11 cellular contexts compared by ENCODE assay signal in genomic region chr12:110913119-110914056, GRCh38. TPM values are rescaled to one million over a fixed set of nuclear protein-coding genes. Genes with fewer than 3 reads are reported as not detected.
A peak's percentile ranks its signal among the peaks of the same experiment; 100 is the strongest.
DNase-seq lines count a peak whose midpoint lies in the region; ATAC-seq and TF ChIP-seq lines count a peak whose summit lies in the region.
"Had no signal": no experiment of that assay in that cellular context is flagged by ENCODE, and none has a peak within 500 bp of the region (broad histone marks: within the 10 kb centered on the region; RNA-seq: fewer than 3 reads in every experiment).

No MANE protein-coding gene starts in this region.

- H3K4me1 ChIP-seq in adrenal gland (replicated peaks in 1 of 2), result no peaks in the 10 kb centered on the region

- intact Hi-C loops in dorsolateral prefrontal cortex (cut with DNase I) (no loop called here), adrenal gland (cut with DNase I) (no loop called here)

- DNase-seq in CD1c-positive myeloid dendritic cell (ENCODE audit: extremely low spot score), result peak; percentile 51
- peak; percentile 54 for DNase-seq in GM19240 (ENCODE audit: insufficient read length, low spot score)
- peak; percentile 34 to 80 for DNase-seq in NOMO-1 (lab: John Stamatoyannopoulos, UW; ENCODE audit: unreplicated experiment in 2 of 2)
- DNase-seq in activated CD8-positive, alpha-beta memory T cell treated with anti-CD3 and anti-CD28 coated beads, Interleukin-2, amount 50 U/mL, for 4 hours, result no peak
- DNase-seq in foreskin fibroblast, result no peak
- no peak for DNase-seq in dorsolateral prefrontal cortex
- DNase-seq in adrenal gland, result no peak
- DNase-seq: NCI-H345 had no signal

- WGBS in adrenal gland, 4 donors, result 76 to 83% (median 81%) methylated on average over 13 to 14 of the region's 14 CpGs

- TF ChIP-seq CTCF in foreskin fibroblast (IDR thresholded peaks at IDR 0.05; ENCODE audit: low read depth, low read length) (no peak), dorsolateral prefrontal cortex (IDR thresholded peaks at IDR 0.05 in 54 of 56, conservative IDR thresholded peaks at IDR 0.05 in 2 of 56; ENCODE audit: low read depth in 1 of 56, partially characterized antibody in 56 of 56) (no peak), adrenal gland (IDR thresholded peaks at IDR 0.05) (no peak)

- no peaks in the 10 kb centered on the region for H3K9me3 ChIP-seq in adrenal gland (replicated peaks in 1 of 3)

- H3K4me3 ChIP-seq in foreskin fibroblast (ENCODE audit: low read depth in 1 of 2, low read length in 2 of 2) (no peak overlapping the region), dorsolateral prefrontal cortex (no peak overlapping the region), adrenal gland (no peak overlapping the region)

- no peaks in the 10 kb centered on the region for H3K36me3 ChIP-seq in adrenal gland (replicated peaks in 1 of 2)

- H3K27ac ChIP-seq in dorsolateral prefrontal cortex (no peak overlapping the region), adrenal gland (no peak overlapping the region)
- H3K27ac ChIP-seq: VCaP had no signal

- no peak for TF ChIP-seq POLR2A in adrenal gland (IDR thresholded peaks at IDR 0.05)

- peak; percentile 95 for ATAC-seq in HG02943 (IDR thresholded peaks at IDR 0.05; ENCODE audit: low read depth, unreplicated experiment)

- peaks cover 0 to 5% (median 0%) of the 10 kb centered on the region in 45 donors for H3K27me3 ChIP-seq in dorsolateral prefrontal cortex
- H3K27me3 ChIP-seq in adrenal gland, result no peaks in the 10 kb centered on the region

RNA-seq across cellular contexts. Expression of gene MYL2, which starts 7.0 kb away (rescaled TPM):
- total RNA-seq in dorsolateral prefrontal cortex (1 to 10 TPM in 1 of 120 experiments, under 1 TPM in 1, not detected in 118; 0.69 to 1.1 TPM), adrenal gland (1 to 10 TPM in 2 of 8 donors, under 1 TPM in 1, not detected in 5; 0.58 to 6.3 (median 2.0) TPM)
- 1 to 10 TPM in 2 of 3 donors, not detected in 1; 3.2 to 6.5 TPM for polyA plus RNA-seq in adrenal gland
- total RNA-seq: pulmonary artery endothelial cell had no signal

Comparison
In these comparisons a context has a peak if more than half of its experiments do, and no peak if none do; other contexts are left out.
1. DNase-seq: peak in CD1c-positive myeloid dendritic cell (single experiment), GM19240 (single experiment) and NOMO-1 (2 of 2); none in activated CD8-positive, alpha-beta memory T cell treated with anti-CD3 and anti-CD28 coated beads, Interleukin-2, amount 50 U/mL, for 4 hours (single experiment), foreskin fibroblast (0 of 2), dorsolateral prefrontal cortex (0 of 10) and adrenal gland (0 of 7).